In genomic region chr11:61964058-61964940, GRCh38 we compare ENCODE assay signal across 1 cellular context.
TF ChIP-seq lines count a peak whose summit lies in the region.

No MANE protein-coding gene starts in this region.

TF ChIP-seq in SK-N-SH treated with all-trans-retinoic acid at 6 μM for 48 hours, 23 proteins besides CTCF, POLR2A, EP300 and RAD21 (continued from another document):
- 0 out of 2 replicates have a peak, but pooled peaks have one; percentile 53 for TF ChIP-seq CSRNP3 (CRISPR knock-in tag; IDR thresholded peaks at IDR 0.05)
